1 cellular context compared by ENCODE assay signal in genomic region chr11:130337281-130338089, GRCh38.
TF ChIP-seq lines count a peak whose summit lies in the region.

No MANE protein-coding gene starts in this region.

TF ChIP-seq in H1, 55 proteins besides CTCF, POLR2A, EP300 and RAD21 (continued from another document):
- TF ChIP-seq CHD7 (IDR thresholded peaks at IDR 0.05; ENCODE audit: insufficient replicate concordance, low read length), result no peak
- TF ChIP-seq POU5F1 (IDR thresholded peaks at IDR 0.05; ENCODE audit: low read depth, low read length), result no peak
